Comparison of ENCODE assay signal across 27 cellular contexts in genomic region chr13:59439776-59440428, GRCh38.
"Had no signal": no experiment of that assay in that cellular context is flagged by ENCODE, and none has a peak within 500 bp of the region (broad histone marks: within the 10 kb centered on the region; RNA-seq: fewer than 3 reads in every experiment).

No MANE protein-coding gene starts in this region.

- H3K4me3 Mint-ChIP-seq: dendritic cell treated with granulocyte-macrophage colony-stimulating factor and Interleukin-4, amounts not matched to agents 40 ng/mL and 50 ng/mL, for 4 days; effector memory CD8-positive, alpha-beta T cell had no signal

- H3K27me3 ChIP-seq: colonic mucosa, esophagus muscularis mucosa, esophagus squamous epithelium, foreskin keratinocyte, gastrocnemius medialis, gastroesophageal sphincter, heart left ventricle, heart right ventricle had no signal

- H3K27ac Mint-ChIP-seq: dendritic cell treated with granulocyte-macrophage colony-stimulating factor and Interleukin-4, amounts not matched to agents 40 ng/mL and 50 ng/mL, for 4 days; effector memory CD8-positive, alpha-beta T cell had no signal

- FAIRE-seq: colon, endometrium, endothelial cell of umbilical vein, frontal cortex had no signal

- H3K4me1 ChIP-seq: colonic mucosa, esophagus muscularis mucosa, esophagus squamous epithelium, foreskin keratinocyte, gastrocnemius medialis, gastroesophageal sphincter, heart left ventricle had no signal

- DNase-seq: colonic mucosa; cortex of kidney; dermis blood vessel endothelial cell; dorsolateral prefrontal cortex; effector CD4-positive, alpha-beta T cell; effector CD8-positive, alpha-beta T cell; effector memory CD4-positive, alpha-beta T cell; effector memory CD8-positive, alpha-beta T cell; erythroblast; esophagus squamous epithelium; foreskin fibroblast; foreskin keratinocyte; foreskin melanocyte; gastrocnemius medialis; glutamatergic neuron; head of caudate nucleus; heart left ventricle; heart right ventricle had no signal

- H3K9me3 ChIP-seq: colonic mucosa, esophagus muscularis mucosa, gastrocnemius medialis, gastroesophageal sphincter, heart right ventricle had no signal

- H3K27ac ChIP-seq: colonic mucosa, coronary artery, dorsolateral prefrontal cortex, epithelial cell of prostate, esophagus muscularis mucosa, esophagus squamous epithelium, foreskin keratinocyte, gastrocnemius medialis, gastroesophageal sphincter, heart left ventricle, heart right ventricle had no signal

- H3K9me3 Mint-ChIP-seq: effector memory CD8-positive, alpha-beta T cell had no signal

- H3K36me3 ChIP-seq: colonic mucosa, esophagus muscularis mucosa, esophagus squamous epithelium, gastrocnemius medialis, gastroesophageal sphincter, heart left ventricle, heart right ventricle had no signal

- H3K4me3 ChIP-seq: colonic mucosa, coronary artery, dorsolateral prefrontal cortex, esophagus muscularis mucosa, esophagus squamous epithelium, gastrocnemius medialis, gastroesophageal sphincter, heart left ventricle, heart right ventricle had no signal
